23 cellular contexts compared by ENCODE assay signal in the genomic region with DNA sequence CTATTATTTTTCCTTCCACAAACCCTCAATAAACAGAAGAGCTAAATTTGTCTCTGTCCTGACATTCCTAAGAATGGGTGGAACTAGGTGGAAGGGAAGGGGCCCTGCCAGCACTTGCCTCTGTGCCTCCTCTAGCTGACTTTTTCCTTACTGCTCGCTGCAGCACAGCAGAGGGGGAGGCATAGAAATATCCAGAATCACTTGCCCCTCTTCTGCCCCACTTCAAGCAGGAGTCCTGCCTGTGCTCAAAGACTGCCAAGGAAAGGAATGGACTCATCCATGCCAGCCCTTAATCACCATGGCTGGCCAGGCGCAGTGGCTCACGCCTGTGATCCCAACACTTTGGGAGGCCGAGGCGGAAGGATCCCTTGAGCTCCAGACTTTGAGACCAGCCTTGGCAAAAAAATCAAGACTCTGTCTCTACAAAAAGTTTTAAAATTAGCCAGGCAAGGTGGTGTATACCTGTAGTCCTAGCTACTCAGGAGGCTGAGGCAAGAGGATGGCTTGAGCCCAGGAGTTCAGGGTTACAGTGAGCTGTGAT. TPM values are rescaled to one million over a fixed set of nuclear protein-coding genes. Genes with fewer than 3 reads are reported as not detected.
A peak's percentile ranks its signal among the peaks of the same experiment; 100 is the strongest.
DNase-seq lines count a peak whose midpoint lies in the region; ATAC-seq and TF ChIP-seq lines count a peak whose summit lies in the region.
"Had no signal": no experiment of that assay in that cellular context is flagged by ENCODE, and none has a peak within 500 bp of the region (broad histone marks: within the 10 kb centered on the region; RNA-seq: fewer than 3 reads in every experiment).

No MANE protein-coding gene starts in this region.

- H3K9me3 ChIP-seq in ascending aorta (no peaks in the 10 kb centered on the region), heart left ventricle (no peaks in the 10 kb centered on the region), tibial artery (no peaks in the 10 kb centered on the region)
- H3K9me3 ChIP-seq: HAP-1, lower lobe of right lung had no signal

- H3K4me1 Mint-ChIP-seq in osteocyte (ENCODE audit: unreplicated experiment), result peaks cover 30% of the 10 kb centered on the region
- H3K4me1 Mint-ChIP-seq in activated CD4-positive, alpha-beta memory T cell treated with anti-CD3 and anti-CD28 coated beads, Interleukin-2, amount 10 ng/mL, durations not matched to agents 7 days and 5 days, result no peaks in the 10 kb centered on the region
- H3K4me1 Mint-ChIP-seq: activated B cell treated with CpG ODN at 0.5 μM for 24 hours; CD8-positive, alpha-beta memory T cell; immature natural killer cell had no signal

- CTCF ChIA-PET in activated CD4-positive, alpha-beta memory T cell treated with anti-CD3 and anti-CD28 coated beads, Interleukin-2, amount 10 ng/mL, durations not matched to agents 7 days and 5 days (lab: Charles Lee), result no interaction called here

- H3K27ac ChIP-seq in ascending aorta (peak overlapping the region; percentile 90 to 93), heart left ventricle (peak overlapping the region; percentile 65 to 94 (median 90)), tibial artery (peak overlapping the region; percentile 89 to 96)
- H3K27ac ChIP-seq: lower lobe of right lung had no signal

- H3K4me1 ChIP-seq in ascending aorta (peaks cover 16 to 62% of the 10 kb centered on the region in 2 donors), heart left ventricle (peaks cover 0 to 95% (median 40%) of the 10 kb centered on the region in 12 donors), tibial artery (peaks cover 0 to 98% (median 46%) of the 10 kb centered on the region in 4 donors)
- H3K4me1 ChIP-seq: HAP-1, lower lobe of right lung had no signal

- H3K36me3 ChIP-seq in ascending aorta (no peaks in the 10 kb centered on the region), heart left ventricle (no peaks in the 10 kb centered on the region), tibial artery (no peaks in the 10 kb centered on the region)
- H3K36me3 ChIP-seq: HAP-1, lower lobe of right lung had no signal

- 50 to 68% (median 63%) methylated on average over 5 of the region's 5 CpGs for WGBS in heart left ventricle, 4 donors

- TF ChIP-seq CTCF in ascending aorta (IDR thresholded peaks at IDR 0.05) (no peak), heart left ventricle (IDR thresholded peaks at IDR 0.05) (no peak), osteocyte (IDR thresholded peaks at IDR 0.05) (no peak), tibial artery (IDR thresholded peaks at IDR 0.05) (no peak)

- H3K4me3 ChIP-seq in ascending aorta, result peak overlapping the region in 1 of 2 donors; percentile 10
- H3K4me3 ChIP-seq in heart left ventricle, result no peak overlapping the region
- H3K4me3 ChIP-seq in tibial artery, result no peak overlapping the region
- H3K4me3 ChIP-seq: HAP-1, lower lobe of right lung had no signal

- peaks cover 46% of the 10 kb centered on the region for H3K27me3 Mint-ChIP-seq in osteocyte (ENCODE audit: unreplicated experiment)
- peaks cover 18% of the 10 kb centered on the region for H3K27me3 Mint-ChIP-seq in activated CD4-positive, alpha-beta memory T cell treated with anti-CD3 and anti-CD28 coated beads, Interleukin-2, amount 10 ng/mL, durations not matched to agents 7 days and 5 days

- ATAC-seq in heart left ventricle, result peak in 2 of 4 donors; percentile 5
- ATAC-seq: lower lobe of right lung had no signal

- H3K4me3 Mint-ChIP-seq in osteocyte (ENCODE audit: unreplicated experiment), result no peak overlapping the region
- no peak overlapping the region for H3K4me3 Mint-ChIP-seq in activated CD4-positive, alpha-beta memory T cell treated with anti-CD3 and anti-CD28 coated beads, Interleukin-2, amount 10 ng/mL, durations not matched to agents 7 days and 5 days
- H3K4me3 Mint-ChIP-seq: activated B cell treated with CpG ODN at 0.5 μM for 24 hours; activated CD4-positive, alpha-beta memory T cell treated with anti-CD3 and anti-CD28 coated beads for 36 hours; CD8-positive, alpha-beta memory T cell; immature natural killer cell; naive B cell had no signal

- H3K9me3 Mint-ChIP-seq in osteocyte (ENCODE audit: unreplicated experiment), result no peaks in the 10 kb centered on the region
- no peaks in the 10 kb centered on the region for H3K9me3 Mint-ChIP-seq in activated CD4-positive, alpha-beta memory T cell treated with anti-CD3 and anti-CD28 coated beads, Interleukin-2, amount 10 ng/mL, durations not matched to agents 7 days and 5 days
- H3K9me3 Mint-ChIP-seq: activated B cell treated with CpG ODN at 0.5 μM for 24 hours; activated CD4-positive, alpha-beta memory T cell treated with anti-CD3 and anti-CD28 coated beads for 36 hours; CD8-positive, alpha-beta memory T cell; immature natural killer cell; naive B cell had no signal

- TF ChIP-seq POLR2A in heart left ventricle (IDR thresholded peaks at IDR 0.05), result no peak

- peaks cover 2% of the 10 kb centered on the region for H3K36me3 Mint-ChIP-seq in osteocyte (ENCODE audit: unreplicated experiment)
- H3K36me3 Mint-ChIP-seq in activated CD4-positive, alpha-beta memory T cell treated with anti-CD3 and anti-CD28 coated beads, Interleukin-2, amount 10 ng/mL, durations not matched to agents 7 days and 5 days (ENCODE audit: low read depth), result no peaks in the 10 kb centered on the region
- H3K36me3 Mint-ChIP-seq: activated CD4-positive, alpha-beta memory T cell treated with anti-CD3 and anti-CD28 coated beads for 36 hours; CD8-positive, alpha-beta memory T cell; immature natural killer cell; naive B cell had no signal

- POLR2A ChIA-PET in activated CD4-positive, alpha-beta memory T cell treated with anti-CD3 and anti-CD28 coated beads, Interleukin-2, amount 10 ng/mL, durations not matched to agents 7 days and 5 days (lab: Charles Lee), result no interaction called here

- intact Hi-C loops in ascending aorta (cut with DNase I), result no loop called here
- intact Hi-C loops in heart left ventricle (cut with DNase I), result no loop called here
- intact Hi-C loops in tibial artery (cut with DNase I; ENCODE audit: low total_unique reads), result no loop called here

- H3K27ac Mint-ChIP-seq in osteocyte (ENCODE audit: unreplicated experiment), result peak overlapping the region; percentile 50
- no peak overlapping the region for H3K27ac Mint-ChIP-seq in activated CD4-positive, alpha-beta memory T cell treated with anti-CD3 and anti-CD28 coated beads, Interleukin-2, amount 10 ng/mL, durations not matched to agents 7 days and 5 days
- H3K27ac Mint-ChIP-seq: activated B cell treated with CpG ODN at 0.5 μM for 24 hours; activated CD4-positive, alpha-beta memory T cell treated with anti-CD3 and anti-CD28 coated beads for 36 hours; CD8-positive, alpha-beta memory T cell; immature natural killer cell had no signal

- H3K27me3 ChIP-seq in ascending aorta, result no peaks in the 10 kb centered on the region
- H3K27me3 ChIP-seq in heart left ventricle, result no peaks in the 10 kb centered on the region
- H3K27me3 ChIP-seq in tibial artery, result no peaks in the 10 kb centered on the region

- DNase-seq in ascending aorta (ENCODE audit: low spot score in 2 of 2), result no peak
- peak in 2 of 5 donors; percentile 36 to 41 for DNase-seq in heart left ventricle
- no peak for DNase-seq in osteocyte (ENCODE audit: extremely low spot score, unreplicated experiment)
- DNase-seq in tibial artery, result no peak
- no peak for DNase-seq in activated CD4-positive, alpha-beta memory T cell treated with anti-CD3 and anti-CD28 coated beads, Interleukin-2, amount 10 ng/mL, durations not matched to agents 7 days and 5 days
- DNase-seq in NCI-H1436 (lab: John Stamatoyannopoulos, UW), result no peak
- no peak for DNase-seq in NOMO-1 treated with DMSO at 0.1 percent for 48 hours (lab: John Stamatoyannopoulos, UW; ENCODE audit: unreplicated experiment)
- DNase-seq in iPS-NIHi7 (ENCODE audit: extremely low spot score), result no peak
- DNase-seq: activated B cell treated with CpG ODN at 0.5 μM for 24 hours; activated CD4-positive, alpha-beta memory T cell treated with anti-CD3 and anti-CD28 coated beads for 36 hours; activated gamma-delta T cell; activated T-cell treated with anti-CD3 and anti-CD28 coated beads for 4 hours; DMS53; GF-D8; immature natural killer cell; lower lobe of right lung; naive B cell; NCI-H1092; NCI-H1930; T-helper 9 cell had no signal

RNA-seq across cellular contexts. Expression of a gene that starts 51.8 kb away (rescaled TPM):
- total RNA-seq in ascending aorta (32.2 TPM), heart left ventricle (100 to 1,000 TPM; 106 to 276 (median 170) TPM), osteocyte (10.6 and 15.3 TPM in 2 replicates)
- polyA plus RNA-seq in heart left ventricle, result 10 to 100 TPM; 78.5 to 84.1 TPM
- not detected for total RNA-seq in activated CD4-positive, alpha-beta memory T cell treated with anti-CD3 and anti-CD28 coated beads, Interleukin-2, amount 10 ng/mL, durations not matched to agents 7 days and 5 days
- total RNA-seq: activated B cell treated with CpG ODN at 0.5 μM for 24 hours; activated CD4-positive, alpha-beta memory T cell treated with anti-CD3 and anti-CD28 coated beads for 36 hours; bronchial epithelial cell had no signal

Comparison
In these comparisons a context has a peak if more than half of its experiments do, and no peak if none do; other contexts are left out.
1. RNA of a gene that starts 51.8 kb away (total RNA-seq): 106 to 276 TPM in heart left ventricle, 32.2 TPM in ascending aorta (single experiment) and 10.6 to 15.3 TPM in osteocyte; not detected in activated CD4-positive, alpha-beta memory T cell treated with anti-CD3 and anti-CD28 coated beads, Interleukin-2, amount 10 ng/mL, durations not matched to agents 7 days and 5 days; every median in the first group is over 10 times any median in the second.
2. Peak in every context shown above with its lines, with median percentiles within 50 percentile points of each other: H3K27ac ChIP-seq.